In the genomic region with DNA sequence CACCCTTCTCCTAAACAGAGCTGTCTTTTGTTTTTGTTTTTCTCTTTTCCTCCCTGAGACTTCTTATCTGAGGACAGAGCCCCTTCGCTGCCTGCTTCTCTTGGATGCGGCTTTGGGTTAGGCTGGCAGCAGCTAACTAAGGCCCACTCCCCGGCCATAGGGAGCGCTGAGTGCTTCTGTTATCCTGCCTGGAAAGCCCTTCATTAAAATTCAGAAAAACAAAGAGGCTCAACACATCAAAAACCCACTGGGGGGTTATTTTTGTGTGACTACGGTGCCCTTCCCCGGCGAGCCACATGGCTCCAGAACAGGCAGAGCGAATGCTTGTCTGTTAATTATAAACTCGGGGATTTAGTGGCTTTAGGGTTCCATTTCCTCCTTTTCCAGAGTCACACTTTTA, we compare ENCODE assay signal across 1 cellular context.
TF ChIP-seq lines count a peak whose summit lies in the region.

No MANE protein-coding gene starts in this region.

TF ChIP-seq in GM23338, 12 proteins besides CTCF, POLR2A, EP300 and RAD21:
- TF ChIP-seq, protein P1, sequence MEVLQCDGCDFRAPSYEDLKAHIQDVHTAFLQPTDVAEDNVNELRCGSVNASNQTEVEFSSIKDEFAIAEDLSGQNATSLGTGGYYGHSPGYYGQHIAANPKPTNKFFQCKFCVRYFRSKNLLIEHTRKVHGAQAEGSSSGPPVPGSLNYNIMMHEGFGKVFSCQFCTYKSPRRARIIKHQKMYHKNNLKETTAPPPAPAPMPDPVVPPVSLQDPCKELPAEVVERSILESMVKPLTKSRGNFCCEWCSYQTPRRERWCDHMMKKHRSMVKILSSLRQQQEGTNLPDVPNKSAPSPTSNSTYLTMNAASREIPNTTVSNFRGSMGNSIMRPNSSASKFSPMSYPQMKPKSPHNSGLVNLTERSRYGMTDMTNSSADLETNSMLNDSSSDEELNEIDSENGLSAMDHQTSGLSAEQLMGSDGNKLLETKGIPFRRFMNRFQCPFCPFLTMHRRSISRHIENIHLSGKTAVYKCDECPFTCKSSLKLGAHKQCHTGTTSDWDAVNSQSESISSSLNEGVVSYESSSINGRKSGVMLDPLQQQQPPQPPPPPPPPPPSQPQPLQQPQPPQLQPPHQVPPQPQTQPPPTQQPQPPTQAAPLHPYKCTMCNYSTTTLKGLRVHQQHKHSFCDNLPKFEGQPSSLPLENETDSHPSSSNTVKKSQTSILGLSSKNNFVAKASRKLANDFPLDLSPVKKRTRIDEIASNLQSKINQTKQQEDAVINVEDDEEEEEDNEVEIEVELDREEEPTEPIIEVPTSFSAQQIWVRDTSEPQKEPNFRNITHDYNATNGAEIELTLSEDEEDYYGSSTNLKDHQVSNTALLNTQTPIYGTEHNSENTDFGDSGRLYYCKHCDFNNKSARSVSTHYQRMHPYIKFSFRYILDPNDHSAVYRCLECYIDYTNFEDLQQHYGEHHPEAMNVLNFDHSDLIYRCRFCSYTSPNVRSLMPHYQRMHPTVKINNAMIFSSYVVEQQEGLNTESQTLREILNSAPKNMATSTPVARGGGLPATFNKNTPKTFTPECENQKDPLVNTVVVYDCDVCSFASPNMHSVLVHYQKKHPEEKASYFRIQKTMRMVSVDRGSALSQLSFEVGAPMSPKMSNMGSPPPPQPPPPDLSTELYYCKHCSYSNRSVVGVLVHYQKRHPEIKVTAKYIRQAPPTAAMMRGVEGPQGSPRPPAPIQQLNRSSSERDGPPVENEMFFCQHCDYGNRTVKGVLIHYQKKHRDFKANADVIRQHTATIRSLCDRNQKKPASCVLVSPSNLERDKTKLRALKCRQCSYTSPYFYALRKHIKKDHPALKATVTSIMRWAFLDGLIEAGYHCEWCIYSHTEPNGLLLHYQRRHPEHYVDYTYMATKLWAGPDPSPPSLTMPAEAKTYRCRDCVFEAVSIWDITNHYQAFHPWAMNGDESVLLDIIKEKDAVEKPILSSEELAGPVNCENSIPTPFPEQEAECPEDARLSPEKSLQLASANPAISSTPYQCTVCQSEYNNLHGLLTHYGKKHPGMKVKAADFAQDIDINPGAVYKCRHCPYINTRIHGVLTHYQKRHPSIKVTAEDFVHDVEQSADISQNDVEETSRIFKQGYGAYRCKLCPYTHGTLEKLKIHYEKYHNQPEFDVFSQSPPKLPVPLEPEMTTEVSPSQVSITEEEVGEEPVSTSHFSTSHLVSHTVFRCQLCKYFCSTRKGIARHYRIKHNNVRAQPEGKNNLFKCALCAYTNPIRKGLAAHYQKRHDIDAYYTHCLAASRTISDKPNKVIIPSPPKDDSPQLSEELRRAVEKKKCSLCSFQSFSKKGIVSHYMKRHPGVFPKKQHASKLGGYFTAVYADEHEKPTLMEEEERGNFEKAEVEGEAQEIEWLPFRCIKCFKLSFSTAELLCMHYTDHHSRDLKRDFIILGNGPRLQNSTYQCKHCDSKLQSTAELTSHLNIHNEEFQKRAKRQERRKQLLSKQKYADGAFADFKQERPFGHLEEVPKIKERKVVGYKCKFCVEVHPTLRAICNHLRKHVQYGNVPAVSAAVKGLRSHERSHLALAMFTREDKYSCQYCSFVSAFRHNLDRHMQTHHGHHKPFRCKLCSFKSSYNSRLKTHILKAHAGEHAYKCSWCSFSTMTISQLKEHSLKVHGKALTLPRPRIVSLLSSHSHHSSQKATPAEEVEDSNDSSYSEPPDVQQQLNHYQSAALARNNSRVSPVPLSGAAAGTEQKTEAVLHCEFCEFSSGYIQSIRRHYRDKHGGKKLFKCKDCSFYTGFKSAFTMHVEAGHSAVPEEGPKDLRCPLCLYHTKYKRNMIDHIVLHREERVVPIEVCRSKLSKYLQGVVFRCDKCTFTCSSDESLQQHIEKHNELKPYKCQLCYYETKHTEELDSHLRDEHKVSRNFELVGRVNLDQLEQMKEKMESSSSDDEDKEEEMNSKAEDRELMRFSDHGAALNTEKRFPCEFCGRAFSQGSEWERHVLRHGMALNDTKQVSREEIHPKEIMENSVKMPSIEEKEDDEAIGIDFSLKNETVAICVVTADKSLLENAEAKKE (CRISPR knock-in tag; IDR thresholded peaks at IDR 0.05): no peak
- no peak for TF ChIP-seq REST (IDR thresholded peaks at IDR 0.05; ENCODE audit: unreplicated experiment)
- TF ChIP-seq JUNB (IDR thresholded peaks at IDR 0.05; ENCODE audit: unreplicated experiment): no peak
- no peak for TF ChIP-seq EZH2phosphoT487 (IDR thresholded peaks at IDR 0.05; ENCODE audit: unreplicated experiment)
- TF ChIP-seq ZNF114 (CRISPR knock-in tag; IDR thresholded peaks at IDR 0.05): no peak
- TF ChIP-seq CREB1 (CRISPR knock-in tag; IDR thresholded peaks at IDR 0.05; ENCODE audit: low read depth): no peak
- no peak for TF ChIP-seq NANOG (IDR thresholded peaks at IDR 0.05; ENCODE audit: borderline replicate concordance)
- no peak for TF ChIP-seq POLR2AphosphoS5 (IDR thresholded peaks at IDR 0.05; ENCODE audit: low read depth)
- no peak for TF ChIP-seq ZNF331 (CRISPR knock-in tag; IDR thresholded peaks at IDR 0.05; ENCODE audit: low read depth)
- TF ChIP-seq EZH2 (IDR thresholded peaks at IDR 0.05; ENCODE audit: low read depth, unreplicated experiment): no peak
TF ChIP-seq in GM23338: peak in this region for 0.
